In genomic region chr5:80957031-80957761, GRCh38 we compare ENCODE assay signal across 13 cellular contexts. TPM values are rescaled to one million over a fixed set of nuclear protein-coding genes. Genes with fewer than 3 reads are reported as not detected.
DNase-seq lines count a peak whose midpoint lies in the region; ATAC-seq and TF ChIP-seq lines count a peak whose summit lies in the region.
"Had no signal": no experiment of that assay in that cellular context is flagged by ENCODE, and none has a peak within 500 bp of the region (broad histone marks: within the 10 kb centered on the region; RNA-seq: fewer than 3 reads in every experiment).

No MANE protein-coding gene starts in this region.

- no peaks in the 10 kb centered on the region for H3K27me3 Mint-ChIP-seq in CD4-positive, alpha-beta memory T cell
- peaks cover 23% of the 10 kb centered on the region for H3K27me3 Mint-ChIP-seq in H9 (ENCODE audit: low read depth)

- H3K23me2 ChIP-seq in H9 (ENCODE audit: insufficient read length, low read depth, low read length, poor library complexity, severe bottlenecking) = peaks cover 11% of the 10 kb centered on the region

- H3K18ac ChIP-seq in H9 (ENCODE audit: insufficient read length, low read depth, low read length) = no peak overlapping the region

- no peak overlapping the region for H2AFZ ChIP-seq in H9 (ENCODE audit: low read length)

- no CpG with 5 or more reads among the region's 6 CpGs for WGBS in H9 (ENCODE audit: extremely low coverage, insufficient read length, low lambda C conversion rate)

- ATAC-seq in HG03442 (IDR thresholded peaks at IDR 0.05; ENCODE audit: unreplicated experiment) = no peak

- H3K36me3 Mint-ChIP-seq in CD4-positive, alpha-beta memory T cell = peaks cover 0 to 11% of the 10 kb centered on the region in 2 donors
- peaks cover 0 to 4% (median 0%) of the 10 kb centered on the region in 3 experiments; a peak in 1 of 7 replicates for H3K36me3 Mint-ChIP-seq in H9 (ENCODE audit: insufficient read depth in 1 of 3, low read depth in 3 of 3)

- no peaks in the 10 kb centered on the region for H4K20me1 ChIP-seq in H9 (ENCODE audit: control insufficient read depth, insufficient read depth, insufficient read length)

- H3K4ac ChIP-seq in H9 (ENCODE audit: low read depth, low read length) = no peak overlapping the region

- POLR2A ChIA-PET in CD4-positive, alpha-beta memory T cell (lab: Charles Lee; ENCODE audit: partially characterized antibody) = interaction anchor here (0.9 to 1.6 kb wide), 3 partner anchors 26 to 200 kb away, joined by 3 to 7 read pairs (median 3); no protein-coding TSS in a partner anchor

- H2BK12ac ChIP-seq in H9 (ENCODE audit: insufficient read length, low read depth, low read length) = no peak overlapping the region

- no peak overlapping the region for H3K14ac ChIP-seq in H9 (ENCODE audit: insufficient read depth, low read length)

- H2BK120ac ChIP-seq in H9 (ENCODE audit: low read depth, low read length, poor library complexity, severe bottlenecking) = no peak overlapping the region

- H3K23ac ChIP-seq in H9 (ENCODE audit: insufficient read length, low read depth, low read length) = no peak overlapping the region

- intact Hi-C loops in CD4-positive, alpha-beta memory T cell (cut with micrococcal nuclease) = no loop called here

- no peak overlapping the region for H4K5ac ChIP-seq in H9 (ENCODE audit: insufficient read length, low read depth, low read length)

- H3K4me2 ChIP-seq in H9 (ENCODE audit: insufficient read depth, insufficient read length, low read length) = peak overlapping the region; percentile 41

- no peaks in the 10 kb centered on the region for H3K9me3 Mint-ChIP-seq in CD4-positive, alpha-beta memory T cell
- peaks cover 3% of the 10 kb centered on the region in 2 experiments; a peak in 2 of 5 replicates for H3K9me3 Mint-ChIP-seq in H9

- no peak overlapping the region for H2BK20ac ChIP-seq in H9 (ENCODE audit: low read depth, low read length, poor library complexity, severe bottlenecking)

- peaks cover 9% of the 10 kb centered on the region; the same call in 1 of the 2 replicates for H3K79me2 ChIP-seq in H9 (ENCODE audit: insufficient read depth, low read length)

- no peak for DNase-seq in CD4-positive, alpha-beta memory T cell
- DNase-seq in H9 (peak; percentile 66), NCI-H510A (lab: John Stamatoyannopoulos, UW) (peak; percentile 61), astrocyte of the hippocampus (ENCODE audit: low read depth, low spot score) (peak; percentile 86), SW 1271 (lab: John Stamatoyannopoulos, UW) (no peak), COLO829 (ENCODE audit: low spot score) (no peak), hippocampal formation (lab: John Stamatoyannopoulos, UW) (no peak)
- DNase-seq: activated effector memory CD4-positive, alpha-beta T cell treated with Interleukin-2 at 50 U/mL for 16 hours; foreskin melanocyte; left ventricle myocardium inferior; NCI-H446 treated with DMSO at 0.1 percent for 48 hours; SK-N-SH had no signal

- no peak overlapping the region for H4K8ac ChIP-seq in H9 (replicated peaks; ENCODE audit: insufficient read length, low read depth, low read length)

- no peak overlapping the region for H2BK5ac ChIP-seq in H9 (ENCODE audit: insufficient read length, low read length)

- no peak overlapping the region for H2AK5ac ChIP-seq in H9 (ENCODE audit: insufficient read length, low read length)

- H3K79me1 ChIP-seq in H9 (ENCODE audit: insufficient read depth, low read depth, low read length, poor library complexity, severe bottlenecking) = no peaks in the 10 kb centered on the region

- H3K27me3 ChIP-seq in CD4-positive, alpha-beta memory T cell (ENCODE audit: insufficient read depth, low read length) = no peaks in the 10 kb centered on the region
- no peaks in the 10 kb centered on the region; the same call in 1 of the 2 replicates for H3K27me3 ChIP-seq in H9 (ENCODE audit: insufficient read depth, low read length)

- peak overlapping the region; percentile 13 for H4K91ac ChIP-seq in H9 (ENCODE audit: insufficient read length, low read depth, low read length)

- H3K27ac Mint-ChIP-seq in CD4-positive, alpha-beta memory T cell = peak overlapping the region in 4 of 7 donors; percentile 66 to 83 (median 75)
- H3K27ac Mint-ChIP-seq in H9 = peak overlapping the region in 2 of 3 experiments; percentile 61 to 93; a peak in 4 of 7 replicates

- no peak overlapping the region for H3K56ac ChIP-seq in H9 (ENCODE audit: insufficient read length, low read depth, low read length)

- H3K27ac ChIP-seq in CD4-positive, alpha-beta memory T cell (ENCODE audit: low read depth, low read length) = no peak overlapping the region
- H3K27ac ChIP-seq in H9 (ENCODE audit: insufficient read length, low read depth, low read length) = peak overlapping the region; percentile 81
- H3K27ac ChIP-seq: left ventricle myocardium inferior had no signal

- no peaks in the 10 kb centered on the region for H3K36me3 ChIP-seq in CD4-positive, alpha-beta memory T cell (ENCODE audit: insufficient read depth, low read length)
- H3K36me3 ChIP-seq: left ventricle myocardium inferior had no signal

- H2BK15ac ChIP-seq in H9 (ENCODE audit: low read depth, low read length) = no peak overlapping the region

- TF ChIP-seq CTCF in H9 (conservative IDR thresholded peaks at IDR 0.05) = peak; percentile 45; the same call in 2 of the 3 replicates

- no peak overlapping the region for H3K9ac ChIP-seq in H9 (ENCODE audit: extremely low read depth, insufficient read length, low read length)
- H3K9ac ChIP-seq: SK-N-SH had no signal

- H3K4me1 Mint-ChIP-seq in CD4-positive, alpha-beta memory T cell = peaks cover 18 to 33% (median 24%) of the 10 kb centered on the region in 4 donors
- peaks cover 52 to 55% of the 10 kb centered on the region in 2 experiments for H3K4me1 Mint-ChIP-seq in H9

- H3K9me3 ChIP-seq in CD4-positive, alpha-beta memory T cell (ENCODE audit: control insufficient read depth in 1 of 2, low read length in 2 of 2) = no peaks in the 10 kb centered on the region
- no peaks in the 10 kb centered on the region for H3K9me3 ChIP-seq in H9 (ENCODE audit: control insufficient read depth, low read depth, low read length)
- H3K9me3 ChIP-seq: left ventricle myocardium inferior, SK-N-SH had no signal

- no peak overlapping the region for H3T11ph ChIP-seq in H9 (ENCODE audit: low read length)

- CTCF ChIA-PET in CD4-positive, alpha-beta memory T cell (lab: Charles Lee; ENCODE audit: partially characterized antibody) = interaction anchor here (1.2 to 2.8 kb wide), 3 partner anchors 50 to 151 kb away, joined by 3 to 9 read pairs (median 7); no protein-coding TSS in a partner anchor

- no peak overlapping the region for H3K4me3 ChIP-seq in CD4-positive, alpha-beta memory T cell (ENCODE audit: low read length in 2 of 2)
- H3K4me3 ChIP-seq: left ventricle myocardium inferior had no signal

- peak overlapping the region in 3 of 8 donors; percentile 13 to 45 (median 35) for H3K4me3 Mint-ChIP-seq in CD4-positive, alpha-beta memory T cell
- peak overlapping the region; percentile 3 to 5; a peak in 2 of 5 replicates for H3K4me3 Mint-ChIP-seq in H9

- peaks cover 26% of the 10 kb centered on the region for H3K4me1 ChIP-seq in CD4-positive, alpha-beta memory T cell (ENCODE audit: insufficient read depth, low read length)
- H3K4me1 ChIP-seq in H9 (ENCODE audit: insufficient read depth, low read length) = peaks cover 22% of the 10 kb centered on the region; the same call in 1 of the 2 replicates

RNA-seq across cellular contexts. Expression of gene RASGRF2, which starts 3.0 kb away (rescaled TPM):
- 10 to 100 TPM; 33.7 to 39.3 TPM for total RNA-seq in CD4-positive, alpha-beta memory T cell
- polyA plus RNA-seq in CD4-positive, alpha-beta memory T cell = 10 to 100 TPM; 10.0 to 16.9 TPM
- total RNA-seq in H9 (2021) = 11.3 and 13.5 TPM in 2 replicates

Comparison
In these comparisons a context has a peak if more than half of its experiments do, and no peak if none do; other contexts are left out.
1. DNase-seq: peak in H9 (single experiment), NCI-H510A (single experiment) and astrocyte of the hippocampus (single experiment); none in CD4-positive, alpha-beta memory T cell (0 of 5), SW 1271 (0 of 2), COLO829 (single experiment) and hippocampal formation (0 of 2).